ENCODE assay signal across 8 cellular contexts in genomic region chr21:41777934-41778815, GRCh38.
DNase-seq lines count a peak whose midpoint lies in the region; ATAC-seq and TF ChIP-seq lines count a peak whose summit lies in the region.

No MANE protein-coding gene starts in this region.

- H2AFZ ChIP-seq in KMS-11 (ENCODE audit: low read depth), result no peak overlapping the region

- H4K20me1 ChIP-seq in KMS-11 (ENCODE audit: insufficient read depth), result no peaks in the 10 kb centered on the region

- H3K9me3 ChIP-seq in neutrophil, result no peaks in the 10 kb centered on the region

- H3K36me3 ChIP-seq in KMS-11 (ENCODE audit: insufficient read depth) (no peaks in the 10 kb centered on the region), neutrophil (no peaks in the 10 kb centered on the region)

- no peaks in the 10 kb centered on the region for H3K4me1 ChIP-seq in KMS-11 (ENCODE audit: low read depth, poor library complexity, severe bottlenecking)
- H3K4me1 ChIP-seq in neutrophil (ENCODE audit: control insufficient read depth in 1 of 2, insufficient read depth in 1 of 2, low read depth in 1 of 2, low read length in 1 of 2), result peaks cover 0 to 5% of the 10 kb centered on the region in 2 experiments

- no peak overlapping the region for H3K4me2 ChIP-seq in KMS-11

- no peaks in the 10 kb centered on the region for H3K79me2 ChIP-seq in KMS-11 (ENCODE audit: insufficient read depth, low read depth)

- H3K4me3 ChIP-seq in KMS-11 (IDR thresholded peaks at IDR 0.05; ENCODE audit: insufficient read depth, low read depth, low read length), result no peak overlapping the region
- H3K4me3 ChIP-seq in foreskin fibroblast (ENCODE audit: low read depth in 1 of 2, low read length in 2 of 2), result no peak overlapping the region
- no peak overlapping the region for H3K4me3 ChIP-seq in neutrophil (ENCODE audit: low read depth in 1 of 2, low read length in 1 of 2)

- no peak overlapping the region for H3K9ac ChIP-seq in KMS-11

- DNase-seq in SIG-M5 treated with dmso at 0.1 percent for 504 hours (lab: John Stamatoyannopoulos, UW; ENCODE audit: unreplicated experiment) (peak; percentile 58), SIG-M5 (lab: John Stamatoyannopoulos, UW) (no peak), SW480 (ENCODE audit: low spot score) (peak; percentile 70), foreskin fibroblast (peak; percentile 78 to 93), NCI-H2081 (lab: John Stamatoyannopoulos, UW) (no peak)

- TF ChIP-seq CTCF in KMS-11 (conservative IDR thresholded peaks at IDR 0.05; ENCODE audit: low read depth, low read length), result peak; percentile 42
- TF ChIP-seq CTCF in foreskin fibroblast (IDR thresholded peaks at IDR 0.05; ENCODE audit: low read depth, low read length), result peak; percentile 92
- peak; percentile 65 for TF ChIP-seq CTCF in neutrophil (IDR thresholded peaks at IDR 0.05)

- H3K27ac ChIP-seq in KMS-11 (no peak overlapping the region), neutrophil (no peak overlapping the region)

- H3K27me3 ChIP-seq in KMS-11 (ENCODE audit: insufficient read depth, low read depth), result peaks cover 6% of the 10 kb centered on the region; the same call in 1 of the 2 replicates
- peaks cover 98% of the 10 kb centered on the region for H3K27me3 ChIP-seq in neutrophil

- no peak for ATAC-seq in HG02938 (IDR thresholded peaks at IDR 0.05; ENCODE audit: unreplicated experiment)

Comparison
In these comparisons a context has a peak if more than half of its experiments do, and no peak if none do; other contexts are left out.
1. DNase-seq: peak in SIG-M5 treated with dmso at 0.1 percent for 504 hours (single experiment), SW480 (single experiment) and foreskin fibroblast (2 of 2); none in SIG-M5 (single experiment) and NCI-H2081 (0 of 2).
2. CTCF ChIP-seq: peak in every context shown above with its lines; median percentile 92 in foreskin fibroblast; 65 in neutrophil; 42 in KMS-11.